ENCODE assay signal across 18 cellular contexts in the genomic region with DNA sequence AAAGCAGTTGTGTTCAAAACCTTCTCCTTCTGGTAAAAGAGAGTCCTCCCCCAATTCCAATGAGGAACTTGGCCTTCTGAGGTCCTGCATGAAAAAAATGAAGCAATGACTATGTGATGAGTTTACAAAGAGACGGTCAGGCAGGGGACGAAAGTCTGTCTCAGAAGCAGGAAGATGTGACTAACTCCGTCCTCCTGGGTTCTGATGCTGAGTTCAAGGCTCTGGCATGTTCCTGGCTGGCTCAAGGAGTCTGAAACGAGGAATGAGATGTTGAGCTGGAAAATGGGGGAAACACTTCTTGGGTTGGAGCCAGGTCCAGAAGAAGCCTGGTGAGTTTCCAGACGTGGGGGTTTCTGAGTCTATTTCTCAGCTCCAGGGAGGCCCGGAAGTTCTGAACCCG.
DNase-seq lines count a peak whose midpoint lies in the region; FAIRE-seq and TF ChIP-seq lines count a peak whose summit lies in the region.
"Had no signal": no experiment of that assay in that cellular context is flagged by ENCODE, and none has a peak within 500 bp of the region (broad histone marks: within the 10 kb centered on the region; RNA-seq: fewer than 3 reads in every experiment).

No MANE protein-coding gene starts in this region.

- H3K27me3 ChIP-seq in astrocyte (ENCODE audit: insufficient read depth, low read length) = no peaks in the 10 kb centered on the region
- H3K27me3 ChIP-seq in mesenchymal stem cell (ENCODE audit: control insufficient read depth in 1 of 2, insufficient read depth in 1 of 2, low read length in 2 of 2) = no peaks in the 10 kb centered on the region
- H3K27me3 ChIP-seq in HAP-1 (ENCODE audit: low read depth) = no peaks in the 10 kb centered on the region
- H3K27me3 ChIP-seq: spleen had no signal

- H4K20me1 ChIP-seq in astrocyte (ENCODE audit: insufficient read depth, low read length) = no peaks in the 10 kb centered on the region

- no peak overlapping the region for H2BK5ac ChIP-seq in mesenchymal stem cell (ENCODE audit: low read depth, low read length, poor library complexity, severe bottlenecking)

- H4K91ac ChIP-seq in mesenchymal stem cell (ENCODE audit: low read length) = no peak overlapping the region

- no peak overlapping the region for H3K4me3 ChIP-seq in astrocyte (ENCODE audit: insufficient read depth, low read depth, low read length)
- no peak overlapping the region for H3K4me3 ChIP-seq in mesenchymal stem cell (ENCODE audit: insufficient read depth in 1 of 2, low read depth in 1 of 2, low read length in 2 of 2)
- H3K4me3 ChIP-seq in HAP-1 = no peak overlapping the region
- H3K4me3 ChIP-seq: PC-9, psoas muscle, SK-N-MC, spleen had no signal

- no peak overlapping the region for H4K8ac ChIP-seq in mesenchymal stem cell (ENCODE audit: low read length)

- H2AK5ac ChIP-seq in mesenchymal stem cell (ENCODE audit: low read length, severe bottlenecking) = no peak overlapping the region

- H3K4me1 Mint-ChIP-seq in HFFc6 (ENCODE audit: low read depth) (peaks cover 66% of the 10 kb centered on the region), astrocyte (ENCODE audit: low read depth, unreplicated experiment) (peaks cover 24% of the 10 kb centered on the region)

- H3K27me3 Mint-ChIP-seq in HFFc6 (ENCODE audit: insufficient read depth) (no peaks in the 10 kb centered on the region; the same call in 1 of the 2 replicates), astrocyte (ENCODE audit: low read depth, unreplicated experiment) (no peaks in the 10 kb centered on the region)

- H3K27ac ChIP-seq in astrocyte (ENCODE audit: low read depth, low read length) (peak overlapping the region; percentile 82), mesenchymal stem cell (ENCODE audit: low read length, poor library complexity, severe bottlenecking) (no peak overlapping the region)
- H3K27ac ChIP-seq: PC-9, psoas muscle, SK-N-MC, spleen had no signal

- H2BK120ac ChIP-seq in mesenchymal stem cell (ENCODE audit: low read depth, low read length) = no peak overlapping the region

- H3K36me3 Mint-ChIP-seq in HFFc6 (ENCODE audit: low read depth) = peaks cover 37% of the 10 kb centered on the region
- peaks cover 4% of the 10 kb centered on the region for H3K36me3 Mint-ChIP-seq in astrocyte (ENCODE audit: low read depth, unreplicated experiment)

- peak overlapping the region; percentile 12 for H3K4me2 ChIP-seq in astrocyte (ENCODE audit: low read length)
- H3K4me2 ChIP-seq in mesenchymal stem cell (ENCODE audit: low read length, poor library complexity, severe bottlenecking) = no peak overlapping the region
- H3K4me2 ChIP-seq: PC-9 had no signal

- H3K9me3 Mint-ChIP-seq in HFFc6 (peaks cover 3% of the 10 kb centered on the region; the same call in 1 of the 2 replicates), astrocyte (ENCODE audit: unreplicated experiment) (peaks cover 4% of the 10 kb centered on the region)

- H3K9ac ChIP-seq in astrocyte (ENCODE audit: low read length) (peak overlapping the region; percentile 16), mesenchymal stem cell (ENCODE audit: low read length) (no peak overlapping the region)

- H3K23ac ChIP-seq in mesenchymal stem cell (ENCODE audit: low read length in 2 of 2) = no peak overlapping the region

- H3K4me1 ChIP-seq in astrocyte (ENCODE audit: insufficient read depth, low read length) (peaks cover 26% of the 10 kb centered on the region), mesenchymal stem cell (ENCODE audit: control insufficient read depth, insufficient read depth, low read depth, low read length) (no peaks in the 10 kb centered on the region), HAP-1 (no peaks in the 10 kb centered on the region)
- H3K4me1 ChIP-seq: psoas muscle had no signal

- in situ Hi-C loops in HAP-1 (cut with MboI; ENCODE audit: low sequenced_read_pairs) = no loop called here

- H3K36me3 ChIP-seq in astrocyte (ENCODE audit: insufficient read depth, low read length) = no peaks in the 10 kb centered on the region
- peaks cover 0 to 2% of the 10 kb centered on the region in 2 experiments for H3K36me3 ChIP-seq in mesenchymal stem cell (ENCODE audit: control insufficient read depth in 1 of 2, insufficient read depth in 2 of 2, low read depth in 1 of 2, low read length in 2 of 2)
- no peaks in the 10 kb centered on the region for H3K36me3 ChIP-seq in HAP-1 (replicated peaks)

- H3K14ac ChIP-seq in mesenchymal stem cell (ENCODE audit: low read length in 2 of 2) = no peak overlapping the region

- no peak overlapping the region for H3K18ac ChIP-seq in mesenchymal stem cell (ENCODE audit: low read depth in 1 of 2, low read length in 2 of 2)

- no peak overlapping the region for H3K4ac ChIP-seq in mesenchymal stem cell (ENCODE audit: low read depth in 1 of 2, low read length in 2 of 2)

- H2AFZ ChIP-seq in astrocyte (ENCODE audit: low read depth, low read length) (no peak overlapping the region), mesenchymal stem cell (ENCODE audit: low read depth, low read length) (no peak overlapping the region)
- H2AFZ ChIP-seq: PC-9 had no signal

- TF ChIP-seq CTCF in HFFc6 (IDR thresholded peaks at IDR 0.05) (no peak), astrocyte (IDR thresholded peaks at IDR 0.05; ENCODE audit: insufficient read depth, low read depth, low read length) (no peak)

- peak; percentile 75 for DNase-seq in AG20443 (ENCODE audit: low spot score)
- peak; percentile 82 for DNase-seq in HFFc6
- DNase-seq in astrocyte (ENCODE audit: low read depth) = peak; percentile 35
- DNase-seq in mesenchymal stem cell = peak; percentile 25
- DNase-seq in GM19240 (ENCODE audit: insufficient read length, low spot score) = no peak
- DNase-seq in activated CD4-positive, CD25-positive, alpha-beta regulatory T cell (lab: John Stamatoyannopoulos, UW) = no peak
- no peak for DNase-seq in HAP-1 (ENCODE audit: low spot score in 2 of 2)
- DNase-seq in NCI-H526 treated with DMSO at 0.1 percent for 48 hours (lab: John Stamatoyannopoulos, UW) = no peak
- DNase-seq: activated CD4-positive, CD25-positive, alpha-beta regulatory T cell treated with anti-CD3 and anti-CD28 coated beads, Interleukin-2, amount 50 U/mL, for 72 hours; DND-41; erythroblast; PC-9; psoas muscle; spleen; stimulated activated CD8-positive, alpha-beta memory T cell treated with anti-CD3 and anti-CD28 coated beads, Interleukin-4, amount 100 ng/mL, for 48 hours; T1000 had no signal

- no peaks in the 10 kb centered on the region for H3K79me2 ChIP-seq in astrocyte (ENCODE audit: insufficient read depth, low read length)

- no peak overlapping the region for H2BK15ac ChIP-seq in mesenchymal stem cell (ENCODE audit: low read depth, poor library complexity, severe bottlenecking)

- 43% methylated on average over 7 of the region's 7 CpGs for WGBS in mesenchymal stem cell

- peak; percentile 64 for FAIRE-seq in astrocyte (lab: Jason Lieb, UNC)
- FAIRE-seq: urothelium cell line had no signal

- H3K4me3 Mint-ChIP-seq in HFFc6 (peak overlapping the region; percentile 48), astrocyte (ENCODE audit: unreplicated experiment) (no peak overlapping the region)

- H2BK12ac ChIP-seq in mesenchymal stem cell (ENCODE audit: low read length in 2 of 2) = no peak overlapping the region

- H3K79me1 ChIP-seq in mesenchymal stem cell (replicated peaks; ENCODE audit: low read length, poor library complexity, severe bottlenecking) = no peaks in the 10 kb centered on the region

- H3K9me3 ChIP-seq in astrocyte (ENCODE audit: insufficient read depth, low read depth, low read length) (no peaks in the 10 kb centered on the region), mesenchymal stem cell (ENCODE audit: control insufficient read depth, low read length) (peaks cover under 1% of the 10 kb centered on the region), HAP-1 (no peaks in the 10 kb centered on the region; the same call in 1 of the 2 replicates)

- H3K27ac Mint-ChIP-seq in HFFc6 (peak overlapping the region; percentile 83), astrocyte (ENCODE audit: unreplicated experiment) (peak overlapping the region; percentile 42)

Comparison
In these comparisons a context has a peak if more than half of its experiments do, and no peak if none do; other contexts are left out.
1. DNase-seq: peak in AG20443 (single experiment), HFFc6 (single experiment), astrocyte (single experiment) and mesenchymal stem cell (single experiment); none in GM19240 (single experiment), activated CD4-positive, CD25-positive, alpha-beta regulatory T cell (0 of 4), HAP-1 (0 of 2) and NCI-H526 treated with DMSO at 0.1 percent for 48 hours (single experiment).